Comparison of ENCODE assay signal across 1 cellular context in genomic region chr2:118169359-118170005, GRCh38.
TF ChIP-seq lines count a peak whose summit lies in the region.

No MANE protein-coding gene starts in this region.

TF ChIP-seq in HepG2, 621 proteins besides CTCF, POLR2A, EP300 and RAD21 (continued from another document and continues in another):
- TF ChIP-seq, protein P1, sequence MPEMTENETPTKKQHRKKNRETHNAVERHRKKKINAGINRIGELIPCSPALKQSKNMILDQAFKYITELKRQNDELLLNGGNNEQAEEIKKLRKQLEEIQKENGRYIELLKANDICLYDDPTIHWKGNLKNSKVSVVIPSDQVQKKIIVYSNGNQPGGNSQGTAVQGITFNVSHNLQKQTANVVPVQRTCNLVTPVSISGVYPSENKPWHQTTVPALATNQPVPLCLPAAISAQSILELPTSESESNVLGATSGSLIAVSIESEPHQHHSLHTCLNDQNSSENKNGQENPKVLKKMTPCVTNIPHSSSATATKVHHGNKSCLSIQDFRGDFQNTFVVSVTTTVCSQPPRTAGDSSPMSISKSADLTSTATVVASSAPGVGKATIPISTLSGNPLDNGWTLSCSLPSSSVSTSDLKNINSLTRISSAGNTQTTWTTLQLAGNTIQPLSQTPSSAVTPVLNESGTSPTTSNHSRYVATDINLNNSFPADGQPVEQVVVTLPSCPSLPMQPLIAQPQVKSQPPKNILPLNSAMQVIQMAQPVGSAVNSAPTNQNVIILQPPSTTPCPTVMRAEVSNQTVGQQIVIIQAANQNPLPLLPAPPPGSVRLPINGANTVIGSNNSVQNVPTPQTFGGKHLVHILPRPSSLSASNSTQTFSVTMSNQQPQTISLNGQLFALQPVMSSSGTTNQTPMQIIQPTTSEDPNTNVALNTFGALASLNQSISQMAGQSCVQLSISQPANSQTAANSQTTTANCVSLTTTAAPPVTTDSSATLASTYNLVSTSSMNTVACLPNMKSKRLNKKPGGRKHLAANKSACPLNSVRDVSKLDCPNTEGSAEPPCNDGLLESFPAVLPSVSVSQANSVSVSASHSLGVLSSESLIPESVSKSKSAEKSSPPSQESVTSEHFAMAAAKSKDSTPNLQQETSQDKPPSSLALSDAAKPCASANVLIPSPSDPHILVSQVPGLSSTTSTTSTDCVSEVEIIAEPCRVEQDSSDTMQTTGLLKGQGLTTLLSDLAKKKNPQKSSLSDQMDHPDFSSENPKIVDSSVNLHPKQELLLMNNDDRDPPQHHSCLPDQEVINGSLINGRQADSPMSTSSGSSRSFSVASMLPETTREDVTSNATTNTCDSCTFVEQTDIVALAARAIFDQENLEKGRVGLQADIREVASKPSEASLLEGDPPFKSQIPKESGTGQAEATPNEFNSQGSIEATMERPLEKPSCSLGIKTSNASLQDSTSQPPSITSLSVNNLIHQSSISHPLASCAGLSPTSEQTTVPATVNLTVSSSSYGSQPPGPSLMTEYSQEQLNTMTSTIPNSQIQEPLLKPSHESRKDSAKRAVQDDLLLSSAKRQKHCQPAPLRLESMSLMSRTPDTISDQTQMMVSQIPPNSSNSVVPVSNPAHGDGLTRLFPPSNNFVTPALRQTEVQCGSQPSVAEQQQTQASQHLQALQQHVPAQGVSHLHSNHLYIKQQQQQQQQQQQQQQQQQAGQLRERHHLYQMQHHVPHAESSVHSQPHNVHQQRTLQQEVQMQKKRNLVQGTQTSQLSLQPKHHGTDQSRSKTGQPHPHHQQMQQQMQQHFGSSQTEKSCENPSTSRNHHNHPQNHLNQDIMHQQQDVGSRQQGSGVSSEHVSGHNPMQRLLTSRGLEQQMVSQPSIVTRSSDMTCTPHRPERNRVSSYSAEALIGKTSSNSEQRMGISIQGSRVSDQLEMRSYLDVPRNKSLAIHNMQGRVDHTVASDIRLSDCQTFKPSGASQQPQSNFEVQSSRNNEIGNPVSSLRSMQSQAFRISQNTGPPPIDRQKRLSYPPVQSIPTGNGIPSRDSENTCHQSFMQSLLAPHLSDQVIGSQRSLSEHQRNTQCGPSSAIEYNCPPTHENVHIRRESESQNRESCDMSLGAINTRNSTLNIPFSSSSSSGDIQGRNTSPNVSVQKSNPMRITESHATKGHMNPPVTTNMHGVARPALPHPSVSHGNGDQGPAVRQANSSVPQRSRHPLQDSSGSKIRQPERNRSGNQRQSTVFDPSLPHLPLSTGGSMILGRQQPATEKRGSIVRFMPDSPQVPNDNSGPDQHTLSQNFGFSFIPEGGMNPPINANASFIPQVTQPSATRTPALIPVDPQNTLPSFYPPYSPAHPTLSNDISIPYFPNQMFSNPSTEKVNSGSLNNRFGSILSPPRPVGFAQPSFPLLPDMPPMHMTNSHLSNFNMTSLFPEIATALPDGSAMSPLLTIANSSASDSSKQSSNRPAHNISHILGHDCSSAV (CRISPR knock-in tag; IDR thresholded peaks at IDR 0.05; ENCODE audit: borderline replicate concordance) = no peak
- TF ChIP-seq, protein P2, sequence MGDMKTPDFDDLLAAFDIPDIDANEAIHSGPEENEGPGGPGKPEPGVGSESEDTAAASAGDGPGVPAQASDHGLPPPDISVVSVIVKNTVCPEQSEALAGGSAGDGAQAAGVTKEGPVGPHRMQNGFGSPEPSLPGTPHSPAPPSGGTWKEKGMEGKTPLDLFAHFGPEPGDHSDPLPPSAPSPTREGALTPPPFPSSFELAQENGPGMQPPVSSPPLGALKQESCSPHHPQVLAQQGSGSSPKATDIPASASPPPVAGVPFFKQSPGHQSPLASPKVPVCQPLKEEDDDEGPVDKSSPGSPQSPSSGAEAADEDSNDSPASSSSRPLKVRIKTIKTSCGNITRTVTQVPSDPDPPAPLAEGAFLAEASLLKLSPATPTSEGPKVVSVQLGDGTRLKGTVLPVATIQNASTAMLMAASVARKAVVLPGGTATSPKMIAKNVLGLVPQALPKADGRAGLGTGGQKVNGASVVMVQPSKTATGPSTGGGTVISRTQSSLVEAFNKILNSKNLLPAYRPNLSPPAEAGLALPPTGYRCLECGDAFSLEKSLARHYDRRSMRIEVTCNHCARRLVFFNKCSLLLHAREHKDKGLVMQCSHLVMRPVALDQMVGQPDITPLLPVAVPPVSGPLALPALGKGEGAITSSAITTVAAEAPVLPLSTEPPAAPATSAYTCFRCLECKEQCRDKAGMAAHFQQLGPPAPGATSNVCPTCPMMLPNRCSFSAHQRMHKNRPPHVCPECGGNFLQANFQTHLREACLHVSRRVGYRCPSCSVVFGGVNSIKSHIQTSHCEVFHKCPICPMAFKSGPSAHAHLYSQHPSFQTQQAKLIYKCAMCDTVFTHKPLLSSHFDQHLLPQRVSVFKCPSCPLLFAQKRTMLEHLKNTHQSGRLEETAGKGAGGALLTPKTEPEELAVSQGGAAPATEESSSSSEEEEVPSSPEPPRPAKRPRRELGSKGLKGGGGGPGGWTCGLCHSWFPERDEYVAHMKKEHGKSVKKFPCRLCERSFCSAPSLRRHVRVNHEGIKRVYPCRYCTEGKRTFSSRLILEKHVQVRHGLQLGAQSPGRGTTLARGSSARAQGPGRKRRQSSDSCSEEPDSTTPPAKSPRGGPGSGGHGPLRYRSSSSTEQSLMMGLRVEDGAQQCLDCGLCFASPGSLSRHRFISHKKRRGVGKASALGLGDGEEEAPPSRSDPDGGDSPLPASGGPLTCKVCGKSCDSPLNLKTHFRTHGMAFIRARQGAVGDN (CRISPR knock-in tag; IDR thresholded peaks at IDR 0.05) = peak; percentile 20; the same call in 1 of the 2 replicates
- TF ChIP-seq KMT2A (CRISPR knock-in tag; IDR thresholded peaks at IDR 0.05) (no peak), ZNF512 (CRISPR knock-in tag; IDR thresholded peaks at IDR 0.05) (no peak), ZNF367 (CRISPR knock-in tag; IDR thresholded peaks at IDR 0.05; ENCODE audit: borderline replicate concordance) (no peak), GABPB1 (CRISPR knock-in tag; IDR thresholded peaks at IDR 0.05) (peak; percentile 37; the same call in 1 of the 2 replicates), PPARG (CRISPR knock-in tag; conservative IDR thresholded peaks at IDR 0.05) (no peak), ZKSCAN8 (CRISPR knock-in tag; IDR thresholded peaks at IDR 0.05; ENCODE audit: borderline replicate concordance) (no peak), PBX3 (CRISPR knock-in tag; IDR thresholded peaks at IDR 0.05; ENCODE audit: borderline replicate concordance) (no peak), AGO2 (optimal IDR thresholded peaks at IDR 0.05; ENCODE audit: low read depth, low read length) (no peak), MTA3 (CRISPR knock-in tag; IDR thresholded peaks at IDR 0.05) (no peak), SMYD3 (CRISPR knock-in tag; IDR thresholded peaks at IDR 0.05) (no peak), MAFF (IDR thresholded peaks at IDR 0.05; ENCODE audit: low read depth, low read length) (no peak), HOMEZ (CRISPR knock-in tag; IDR thresholded peaks at IDR 0.05; ENCODE audit: low read depth) (no peak), POLR2AphosphoS2 (IDR thresholded peaks at IDR 0.05; ENCODE audit: low read depth, low read length) (no peak), RARA (CRISPR knock-in tag; IDR thresholded peaks at IDR 0.05) (0 out of 2 replicates have a peak, but pooled peaks have one; percentile 37), ETV6 (CRISPR knock-in tag; conservative IDR thresholded peaks at IDR 0.05) (no peak), SMAD3 (CRISPR knock-in tag; IDR thresholded peaks at IDR 0.05) (no peak), U2AF1 (optimal IDR thresholded peaks at IDR 0.05; ENCODE audit: low read depth, low read length) (no peak), TMF1 (CRISPR knock-in tag; IDR thresholded peaks at IDR 0.05; ENCODE audit: low read depth) (no peak), NRL (CRISPR knock-in tag; IDR thresholded peaks at IDR 0.05; ENCODE audit: borderline replicate concordance) (no peak), ZC3H4 (CRISPR knock-in tag; IDR thresholded peaks at IDR 0.05; ENCODE audit: borderline replicate concordance) (no peak), GABPA (IDR thresholded peaks at IDR 0.05; ENCODE audit: low read depth, low read length) (no peak), GABPA (CRISPR knock-in tag; IDR thresholded peaks at IDR 0.05; ENCODE audit: low read depth) (peak; percentile 62), ZNF768 (CRISPR knock-in tag; IDR thresholded peaks at IDR 0.05) (no peak), YY1 (IDR thresholded peaks at IDR 0.05; ENCODE audit: insufficient read depth, insufficient replicate concordance, low read depth, low read length) (no peak)
- TF ChIP-seq, protein P3, sequence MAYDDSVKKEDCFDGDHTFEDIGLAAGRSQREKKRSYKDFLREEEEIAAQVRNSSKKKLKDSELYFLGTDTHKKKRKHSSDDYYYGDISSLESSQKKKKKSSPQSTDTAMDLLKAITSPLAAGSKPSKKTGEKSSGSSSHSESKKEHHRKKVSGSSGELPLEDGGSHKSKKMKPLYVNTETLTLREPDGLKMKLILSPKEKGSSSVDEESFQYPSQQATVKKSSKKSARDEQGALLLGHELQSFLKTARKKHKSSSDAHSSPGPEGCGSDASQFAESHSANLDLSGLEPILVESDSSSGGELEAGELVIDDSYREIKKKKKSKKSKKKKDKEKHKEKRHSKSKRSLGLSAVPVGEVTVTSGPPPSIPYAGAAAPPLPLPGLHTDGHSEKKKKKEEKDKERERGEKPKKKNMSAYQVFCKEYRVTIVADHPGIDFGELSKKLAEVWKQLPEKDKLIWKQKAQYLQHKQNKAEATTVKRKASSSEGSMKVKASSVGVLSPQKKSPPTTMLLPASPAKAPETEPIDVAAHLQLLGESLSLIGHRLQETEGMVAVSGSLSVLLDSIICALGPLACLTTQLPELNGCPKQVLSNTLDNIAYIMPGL (CRISPR knock-in tag; IDR thresholded peaks at IDR 0.05; ENCODE audit: borderline replicate concordance in 1 of 2, low read depth in 1 of 2) = no peak
- TF ChIP-seq, protein P4, sequence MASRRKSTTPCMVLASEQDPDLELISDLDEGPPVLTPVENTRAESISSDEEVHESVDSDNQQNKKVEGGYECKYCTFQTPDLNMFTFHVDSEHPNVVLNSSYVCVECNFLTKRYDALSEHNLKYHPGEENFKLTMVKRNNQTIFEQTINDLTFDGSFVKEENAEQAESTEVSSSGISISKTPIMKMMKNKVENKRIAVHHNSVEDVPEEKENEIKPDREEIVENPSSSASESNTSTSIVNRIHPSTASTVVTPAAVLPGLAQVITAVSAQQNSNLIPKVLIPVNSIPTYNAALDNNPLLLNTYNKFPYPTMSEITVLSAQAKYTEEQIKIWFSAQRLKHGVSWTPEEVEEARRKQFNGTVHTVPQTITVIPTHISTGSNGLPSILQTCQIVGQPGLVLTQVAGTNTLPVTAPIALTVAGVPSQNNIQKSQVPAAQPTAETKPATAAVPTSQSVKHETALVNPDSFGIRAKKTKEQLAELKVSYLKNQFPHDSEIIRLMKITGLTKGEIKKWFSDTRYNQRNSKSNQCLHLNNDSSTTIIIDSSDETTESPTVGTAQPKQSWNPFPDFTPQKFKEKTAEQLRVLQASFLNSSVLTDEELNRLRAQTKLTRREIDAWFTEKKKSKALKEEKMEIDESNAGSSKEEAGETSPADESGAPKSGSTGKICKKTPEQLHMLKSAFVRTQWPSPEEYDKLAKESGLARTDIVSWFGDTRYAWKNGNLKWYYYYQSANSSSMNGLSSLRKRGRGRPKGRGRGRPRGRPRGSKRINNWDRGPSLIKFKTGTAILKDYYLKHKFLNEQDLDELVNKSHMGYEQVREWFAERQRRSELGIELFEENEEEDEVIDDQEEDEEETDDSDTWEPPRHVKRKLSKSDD (CRISPR knock-in tag; IDR thresholded peaks at IDR 0.05; ENCODE audit: low read depth) = no peak
- TF ChIP-seq, protein P5, sequence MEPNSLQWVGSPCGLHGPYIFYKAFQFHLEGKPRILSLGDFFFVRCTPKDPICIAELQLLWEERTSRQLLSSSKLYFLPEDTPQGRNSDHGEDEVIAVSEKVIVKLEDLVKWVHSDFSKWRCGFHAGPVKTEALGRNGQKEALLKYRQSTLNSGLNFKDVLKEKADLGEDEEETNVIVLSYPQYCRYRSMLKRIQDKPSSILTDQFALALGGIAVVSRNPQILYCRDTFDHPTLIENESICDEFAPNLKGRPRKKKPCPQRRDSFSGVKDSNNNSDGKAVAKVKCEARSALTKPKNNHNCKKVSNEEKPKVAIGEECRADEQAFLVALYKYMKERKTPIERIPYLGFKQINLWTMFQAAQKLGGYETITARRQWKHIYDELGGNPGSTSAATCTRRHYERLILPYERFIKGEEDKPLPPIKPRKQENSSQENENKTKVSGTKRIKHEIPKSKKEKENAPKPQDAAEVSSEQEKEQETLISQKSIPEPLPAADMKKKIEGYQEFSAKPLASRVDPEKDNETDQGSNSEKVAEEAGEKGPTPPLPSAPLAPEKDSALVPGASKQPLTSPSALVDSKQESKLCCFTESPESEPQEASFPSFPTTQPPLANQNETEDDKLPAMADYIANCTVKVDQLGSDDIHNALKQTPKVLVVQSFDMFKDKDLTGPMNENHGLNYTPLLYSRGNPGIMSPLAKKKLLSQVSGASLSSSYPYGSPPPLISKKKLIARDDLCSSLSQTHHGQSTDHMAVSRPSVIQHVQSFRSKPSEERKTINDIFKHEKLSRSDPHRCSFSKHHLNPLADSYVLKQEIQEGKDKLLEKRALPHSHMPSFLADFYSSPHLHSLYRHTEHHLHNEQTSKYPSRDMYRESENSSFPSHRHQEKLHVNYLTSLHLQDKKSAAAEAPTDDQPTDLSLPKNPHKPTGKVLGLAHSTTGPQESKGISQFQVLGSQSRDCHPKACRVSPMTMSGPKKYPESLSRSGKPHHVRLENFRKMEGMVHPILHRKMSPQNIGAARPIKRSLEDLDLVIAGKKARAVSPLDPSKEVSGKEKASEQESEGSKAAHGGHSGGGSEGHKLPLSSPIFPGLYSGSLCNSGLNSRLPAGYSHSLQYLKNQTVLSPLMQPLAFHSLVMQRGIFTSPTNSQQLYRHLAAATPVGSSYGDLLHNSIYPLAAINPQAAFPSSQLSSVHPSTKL (CRISPR knock-in tag; IDR thresholded peaks at IDR 0.05) = 0 out of 2 replicates have a peak, but pooled peaks have one; percentile 14
